ENCODE assay signal across 29 cellular contexts in the genomic region with DNA sequence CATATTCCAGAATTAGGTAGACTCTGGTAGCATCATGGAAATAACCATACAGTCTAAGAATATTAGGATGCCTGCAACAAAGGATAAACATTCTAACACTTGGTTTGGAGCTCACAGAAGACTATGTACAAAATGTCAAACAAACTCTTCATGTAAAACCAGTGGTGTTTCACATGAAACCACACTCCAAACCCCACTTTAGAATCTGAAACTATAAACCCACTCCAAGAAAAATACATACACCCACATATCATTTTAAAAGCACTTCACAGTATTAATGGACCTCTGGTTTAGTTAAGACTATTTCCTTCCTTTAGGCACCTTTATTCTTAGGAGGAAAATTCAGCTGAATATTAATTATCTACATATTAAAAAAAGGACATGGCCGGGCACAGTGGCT. TPM values are rescaled to one million over a fixed set of nuclear protein-coding genes. Genes with fewer than 3 reads are reported as not detected.
DNase-seq lines count a peak whose midpoint lies in the region; ATAC-seq and TF ChIP-seq lines count a peak whose summit lies in the region.
"Had no signal": no experiment of that assay in that cellular context is flagged by ENCODE, and none has a peak within 500 bp of the region (broad histone marks: within the 10 kb centered on the region; RNA-seq: fewer than 3 reads in every experiment).

No MANE protein-coding gene starts in this region.

- no peak overlapping the region for H3K4me3 Mint-ChIP-seq in activated CD4-positive, alpha-beta T cell treated with anti-CD3 and anti-CD28 coated beads, Interleukin-2, amount 10 ng/mL, durations not matched to agents 24 days and 14 days
- no peak overlapping the region for H3K4me3 Mint-ChIP-seq in natural killer cell treated with Interleukin-12 subunit alpha and Interleukin-12 subunit beta and Interleukin-15 and Interleukin-18, amount 100 ng/mL, for 72 hours
- H3K4me3 Mint-ChIP-seq: activated T-cell treated with anti-CD3 and anti-CD28 coated beads, Interleukin-2, amount 50 U/mL, for 4 hours; T-helper 2 cell treated with Interferon-gamma antibody and Interleukin-4, amounts not matched to agents 5 μg/mL and 100 μg/mL, for 36 hours had no signal

- intact Hi-C loops in activated CD4-positive, alpha-beta T cell treated with anti-CD3 and anti-CD28 coated beads, Interleukin-2, amount 10 ng/mL, durations not matched to agents 24 days and 14 days (cut with micrococcal nuclease) = no loop called here

- DNase-seq in activated CD4-positive, alpha-beta T cell treated with anti-CD3 and anti-CD28 coated beads, Interleukin-2, amount 10 ng/mL, durations not matched to agents 24 days and 14 days = no peak
- no peak for DNase-seq in activated CD4-positive, alpha-beta T cell treated with anti-CD3 and anti-CD28 coated beads, Interleukin-2, amount 50 U/mL, for 1 hour
- DNase-seq in DMS79 treated with DMSO at 0.1 percent for 48 hours (lab: John Stamatoyannopoulos, UW) = no peak
- DNase-seq in natural killer cell treated with Interleukin-12 subunit alpha and Interleukin-12 subunit beta and Interleukin-15 and Interleukin-18, amount 100 ng/mL, for 72 hours (ENCODE audit: low spot score) = no peak
- DNase-seq in T-helper 2 cell = no peak
- DNase-seq: activated CD4-positive, alpha-beta T cell treated with anti-CD3 and anti-CD28 coated beads for 4 hours; activated naive CD4-positive, alpha-beta T cell; activated T-cell treated with anti-CD3 and anti-CD28 coated beads, Interleukin-2, amount 50 U/mL, for 4 hours; body of pancreas; cerebellar nuclear complex; esophagus squamous epithelium; foreskin keratinocyte; HCEC 1CT; heart right ventricle; Kasumi-1; left ventricle myocardium inferior; mesenchymal stem cell; MV-4-11; NCI-H1436 treated with DMSO at 0.1 percent for 48 hours; SIG-M5; small intestine; stimulated activated naive CD4-positive, alpha-beta T cell had no signal

- no peaks in the 10 kb centered on the region for H3K27me3 Mint-ChIP-seq in activated CD4-positive, alpha-beta T cell treated with anti-CD3 and anti-CD28 coated beads, Interleukin-2, amount 10 ng/mL, durations not matched to agents 24 days and 14 days
- no peaks in the 10 kb centered on the region for H3K27me3 Mint-ChIP-seq in natural killer cell treated with Interleukin-12 subunit alpha and Interleukin-12 subunit beta and Interleukin-15 and Interleukin-18, amount 100 ng/mL, for 72 hours

- no peaks in the 10 kb centered on the region for H3K9me3 Mint-ChIP-seq in activated CD4-positive, alpha-beta T cell treated with anti-CD3 and anti-CD28 coated beads, Interleukin-2, amount 10 ng/mL, durations not matched to agents 24 days and 14 days
- H3K9me3 Mint-ChIP-seq in natural killer cell treated with Interleukin-12 subunit alpha and Interleukin-12 subunit beta and Interleukin-15 and Interleukin-18, amount 100 ng/mL, for 72 hours = no peaks in the 10 kb centered on the region
- H3K9me3 Mint-ChIP-seq: activated T-cell treated with anti-CD3 and anti-CD28 coated beads, Interleukin-2, amount 50 U/mL, for 4 hours; T-helper 2 cell treated with Interferon-gamma antibody and Interleukin-4, amounts not matched to agents 5 μg/mL and 100 μg/mL, for 36 hours had no signal

- peak overlapping the region; percentile 80 for H3K27ac ChIP-seq in VCaP
- H3K27ac ChIP-seq: 22Rv1, body of pancreas, esophagus squamous epithelium, foreskin keratinocyte, heart right ventricle, left ventricle myocardium inferior, right atrium auricular region had no signal

- TF ChIP-seq CTCF in VCaP (conservative IDR thresholded peaks at IDR 0.05) = no peak

- peaks cover 65% of the 10 kb centered on the region for H3K36me3 Mint-ChIP-seq in activated CD4-positive, alpha-beta T cell treated with anti-CD3 and anti-CD28 coated beads, Interleukin-2, amount 10 ng/mL, durations not matched to agents 24 days and 14 days (ENCODE audit: low read depth)
- peaks cover 30% of the 10 kb centered on the region for H3K36me3 Mint-ChIP-seq in natural killer cell treated with Interleukin-12 subunit alpha and Interleukin-12 subunit beta and Interleukin-15 and Interleukin-18, amount 100 ng/mL, for 72 hours

- H3K4me1 Mint-ChIP-seq in activated CD4-positive, alpha-beta T cell treated with anti-CD3 and anti-CD28 coated beads, Interleukin-2, amount 10 ng/mL, durations not matched to agents 24 days and 14 days = peaks cover 50% of the 10 kb centered on the region
- H3K4me1 Mint-ChIP-seq in natural killer cell treated with Interleukin-12 subunit alpha and Interleukin-12 subunit beta and Interleukin-15 and Interleukin-18, amount 100 ng/mL, for 72 hours (ENCODE audit: low read depth in 2 of 2) = peaks cover 0 to under 1% of the 10 kb centered on the region in 2 donors

- peak; percentile 61 for ATAC-seq in GM19395 (IDR thresholded peaks at IDR 0.05; ENCODE audit: unreplicated experiment)
- ATAC-seq in HG02884 (IDR thresholded peaks at IDR 0.05; ENCODE audit: unreplicated experiment) = peak; percentile 79
- no peak for ATAC-seq in natural killer cell treated with Interleukin-12 subunit alpha and Interleukin-12 subunit beta and Interleukin-15 and Interleukin-18, amount 100 ng/mL, for 72 hours
- ATAC-seq: activated T-cell treated with anti-CD3 and anti-CD28 coated beads, Interleukin-2, amount 50 U/mL, for 4 hours; body of pancreas; foreskin keratinocyte; heart right ventricle; Panc1 had no signal

- peak overlapping the region; percentile 23 for H3K27ac Mint-ChIP-seq in activated CD4-positive, alpha-beta T cell treated with anti-CD3 and anti-CD28 coated beads, Interleukin-2, amount 10 ng/mL, durations not matched to agents 24 days and 14 days
- H3K27ac Mint-ChIP-seq in natural killer cell treated with Interleukin-12 subunit alpha and Interleukin-12 subunit beta and Interleukin-15 and Interleukin-18, amount 100 ng/mL, for 72 hours = no peak overlapping the region

RNA-seq across cellular contexts. Expression of a gene that starts 10.5 kb away (rescaled TPM):
- total RNA-seq in activated CD4-positive, alpha-beta T cell treated with anti-CD3 and anti-CD28 coated beads, Interleukin-2, amount 10 ng/mL, durations not matched to agents 24 days and 14 days = 42.3 and 42.6 TPM in 2 replicates
- 10 to 100 TPM; 45.1 to 80.8 TPM for total RNA-seq in natural killer cell treated with Interleukin-12 subunit alpha and Interleukin-12 subunit beta and Interleukin-15 and Interleukin-18, amount 100 ng/mL, for 72 hours

RNA-seq across cellular contexts. Expression of a gene that starts 10.9 kb away (rescaled TPM):
- total RNA-seq in activated CD4-positive, alpha-beta T cell treated with anti-CD3 and anti-CD28 coated beads, Interleukin-2, amount 10 ng/mL, durations not matched to agents 24 days and 14 days = 52.2 and 52.5 TPM in 2 replicates
- 10 to 100 TPM; 39.6 to 40.1 TPM for total RNA-seq in natural killer cell treated with Interleukin-12 subunit alpha and Interleukin-12 subunit beta and Interleukin-15 and Interleukin-18, amount 100 ng/mL, for 72 hours

RNA-seq across cellular contexts. Expression of a gene that starts 22.7 kb away (rescaled TPM):
- total RNA-seq in activated CD4-positive, alpha-beta T cell treated with anti-CD3 and anti-CD28 coated beads, Interleukin-2, amount 10 ng/mL, durations not matched to agents 24 days and 14 days = 5.5 and 6.0 TPM in 2 replicates
- total RNA-seq in natural killer cell treated with Interleukin-12 subunit alpha and Interleukin-12 subunit beta and Interleukin-15 and Interleukin-18, amount 100 ng/mL, for 72 hours = 1 to 10 TPM; 1.8 to 3.0 TPM

RNA-seq across cellular contexts. Expression of a gene that starts 30.6 kb away (rescaled TPM):
- 2.8 and 3.1 TPM in 2 replicates for total RNA-seq in activated CD4-positive, alpha-beta T cell treated with anti-CD3 and anti-CD28 coated beads, Interleukin-2, amount 10 ng/mL, durations not matched to agents 24 days and 14 days
- 1 to 10 TPM; 1.3 to 4.1 TPM for total RNA-seq in natural killer cell treated with Interleukin-12 subunit alpha and Interleukin-12 subunit beta and Interleukin-15 and Interleukin-18, amount 100 ng/mL, for 72 hours
- total RNA-seq: foreskin keratinocyte had no signal

Comparison
In these comparisons a context has a peak if more than half of its experiments do, and no peak if none do; other contexts are left out.
1. ATAC-seq: peak in GM19395 (single experiment) and HG02884 (single experiment); none in natural killer cell treated with Interleukin-12 subunit alpha and Interleukin-12 subunit beta and Interleukin-15 and Interleukin-18, amount 100 ng/mL, for 72 hours (0 of 2).